In the genomic region with DNA sequence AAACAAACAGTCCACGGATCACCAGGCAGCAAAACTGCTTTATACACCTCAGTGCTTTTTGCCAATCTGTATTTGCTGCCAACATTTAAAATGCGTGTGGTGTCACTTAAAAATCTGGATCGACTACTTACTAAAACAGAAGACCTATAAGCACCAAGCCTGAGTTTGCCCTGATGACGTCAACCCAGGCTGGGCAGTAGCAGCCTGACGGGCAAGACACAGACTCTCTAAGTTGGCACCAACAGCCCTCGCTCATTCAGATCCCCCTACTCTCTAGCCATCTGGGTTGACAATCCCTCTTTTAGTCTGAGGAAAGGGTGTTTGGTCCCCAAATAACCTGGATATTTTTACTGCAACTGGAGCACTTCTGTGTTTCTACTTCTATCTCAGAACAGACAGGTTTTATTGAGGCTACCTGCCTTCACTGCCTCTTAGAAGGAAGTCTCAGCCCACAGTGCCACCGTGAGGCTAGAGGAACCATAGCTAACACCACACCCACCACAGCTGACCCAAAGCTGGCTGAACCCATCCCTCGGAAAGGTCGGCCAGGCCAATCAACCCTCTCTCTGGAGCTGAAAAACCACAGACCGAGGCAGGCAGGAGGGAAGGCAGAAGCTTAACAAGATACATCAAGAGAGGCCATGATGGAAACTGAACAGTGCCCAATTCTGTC, we compare ENCODE assay signal across 12 cellular contexts. TPM values are rescaled to one million over a fixed set of nuclear protein-coding genes. Genes with fewer than 3 reads are reported as not detected.
A peak's percentile ranks its signal among the peaks of the same experiment; 100 is the strongest.
DNase-seq lines count a peak whose midpoint lies in the region; ATAC-seq and TF ChIP-seq lines count a peak whose summit lies in the region.
"Had no signal": no experiment of that assay in that cellular context is flagged by ENCODE, and none has a peak within 500 bp of the region (broad histone marks: within the 10 kb centered on the region; RNA-seq: fewer than 3 reads in every experiment).

No MANE protein-coding gene starts in this region.

- H3K27me3 Mint-ChIP-seq in natural killer cell (ENCODE audit: low read depth in 2 of 2), result no peaks in the 10 kb centered on the region
- H3K27me3 Mint-ChIP-seq in natural killer cell treated with Interleukin-12 subunit alpha and Interleukin-12 subunit beta and Interleukin-15 and Interleukin-18, amount 100 ng/mL, for 72 hours, result no peaks in the 10 kb centered on the region
- H3K27me3 Mint-ChIP-seq in brain, result no peaks in the 10 kb centered on the region
- H3K27me3 Mint-ChIP-seq: CD4-positive, alpha-beta T cell had no signal

- no peak for DNase-seq in natural killer cell
- DNase-seq in natural killer cell treated with Interleukin-12 subunit alpha and Interleukin-12 subunit beta and Interleukin-15 and Interleukin-18, amount 100 ng/mL, for 72 hours (ENCODE audit: low spot score), result no peak
- peak; percentile 57 for DNase-seq in kidney tubule cell (ENCODE audit: low spot score)
- DNase-seq in NCI-H2029 treated with DMSO at 0.1 percent for 48 hours (lab: John Stamatoyannopoulos, UW), result no peak
- DNase-seq in NOMO-1 treated with dmso at 0.1 percent for 144 hours (lab: John Stamatoyannopoulos, UW; ENCODE audit: unreplicated experiment), result no peak
- DNase-seq in GOT3 (lab: John Stamatoyannopoulos, UW), result no peak
- DNase-seq in stimulated activated CD4-positive, alpha-beta T cell treated with anti-CD3 and anti-CD28 coated beads, Interleukin-12 subunit alpha, Interleukin-12 subunit beta, amount 100 ng/mL, for 4 hours, result no peak
- DNase-seq: CD4-positive, alpha-beta T cell; MG63; stimulated activated CD4-positive, alpha-beta T cell treated with anti-CD3 and anti-CD28 coated beads, Interleukin-2, amount 100 ng/mL, for 48 hours; uterus had no signal

- no peak overlapping the region for H3K4me3 Mint-ChIP-seq in natural killer cell
- H3K4me3 Mint-ChIP-seq in natural killer cell treated with Interleukin-12 subunit alpha and Interleukin-12 subunit beta and Interleukin-15 and Interleukin-18, amount 100 ng/mL, for 72 hours, result no peak overlapping the region
- peak overlapping the region in 1 of 5 experiments; percentile 73 for H3K4me3 Mint-ChIP-seq in brain
- H3K4me3 Mint-ChIP-seq: CD4-positive, alpha-beta T cell had no signal

- ATAC-seq in natural killer cell, result peak in 1 of 3 donors; percentile 52
- ATAC-seq in natural killer cell treated with Interleukin-12 subunit alpha and Interleukin-12 subunit beta and Interleukin-15 and Interleukin-18, amount 100 ng/mL, for 72 hours, result no peak

- H3K9me3 Mint-ChIP-seq in natural killer cell, result no peaks in the 10 kb centered on the region
- H3K9me3 Mint-ChIP-seq in natural killer cell treated with Interleukin-12 subunit alpha and Interleukin-12 subunit beta and Interleukin-15 and Interleukin-18, amount 100 ng/mL, for 72 hours, result no peaks in the 10 kb centered on the region
- H3K9me3 Mint-ChIP-seq in brain, result no peaks in the 10 kb centered on the region
- H3K9me3 Mint-ChIP-seq: CD4-positive, alpha-beta T cell had no signal

- no peak for TF ChIP-seq CTCF in natural killer cell (IDR thresholded peaks at IDR 0.05)
- TF ChIP-seq CTCF in brain (conservative IDR thresholded peaks at IDR 0.05), result peak in 1 of 2 experiments; percentile 13

- H3K36me3 Mint-ChIP-seq in natural killer cell, result peaks cover 17% of the 10 kb centered on the region
- peaks cover 31% of the 10 kb centered on the region for H3K36me3 Mint-ChIP-seq in natural killer cell treated with Interleukin-12 subunit alpha and Interleukin-12 subunit beta and Interleukin-15 and Interleukin-18, amount 100 ng/mL, for 72 hours
- H3K36me3 Mint-ChIP-seq in brain, result peaks cover 72% of the 10 kb centered on the region

- H3K4me1 Mint-ChIP-seq in natural killer cell (peaks cover 42 to 44% of the 10 kb centered on the region in 2 donors), brain (peaks cover 45% of the 10 kb centered on the region)
- peaks cover 34 to 35% of the 10 kb centered on the region in 2 donors for H3K4me1 Mint-ChIP-seq in natural killer cell treated with Interleukin-12 subunit alpha and Interleukin-12 subunit beta and Interleukin-15 and Interleukin-18, amount 100 ng/mL, for 72 hours (ENCODE audit: low read depth in 2 of 2)

- intact Hi-C loops in natural killer cell (cut with micrococcal nuclease), result no loop called here

- H3K27ac Mint-ChIP-seq in natural killer cell (peak overlapping the region; percentile 41 to 74), brain (peak overlapping the region in 4 of 5 experiments; percentile 41 to 54 (median 47))
- H3K27ac Mint-ChIP-seq in natural killer cell treated with Interleukin-12 subunit alpha and Interleukin-12 subunit beta and Interleukin-15 and Interleukin-18, amount 100 ng/mL, for 72 hours, result peak overlapping the region in 1 of 2 donors; percentile 46
- H3K27ac Mint-ChIP-seq: CD4-positive, alpha-beta T cell had no signal

RNA-seq across cellular contexts. Expression of gene SUGP2, which starts 6.9 kb away (rescaled TPM):
- 100 to 1,000 TPM; 220 to 237 (median 236) TPM for total RNA-seq in natural killer cell
- total RNA-seq in natural killer cell treated with Interleukin-12 subunit alpha and Interleukin-12 subunit beta and Interleukin-15 and Interleukin-18, amount 100 ng/mL, for 72 hours, result 100 to 1,000 TPM; 102 to 196 TPM
- 59.2 TPM for polyA plus RNA-seq in brain (ENCODE audit: insufficient read depth, low read depth, low replicate concordance)

RNA-seq across cellular contexts. Expression of gene ARMC6, which starts 7.0 kb away (rescaled TPM):
- 10 to 100 TPM; 19.3 to 21.2 (median 21.0) TPM for total RNA-seq in natural killer cell
- total RNA-seq in natural killer cell treated with Interleukin-12 subunit alpha and Interleukin-12 subunit beta and Interleukin-15 and Interleukin-18, amount 100 ng/mL, for 72 hours, result 10 to 100 TPM; 22.3 to 43.9 TPM
- 39.3 TPM for polyA plus RNA-seq in brain (ENCODE audit: insufficient read depth, low read depth, low replicate concordance)

RNA-seq across cellular contexts. Expression of gene SLC25A42, which starts 37.4 kb away (rescaled TPM):
- total RNA-seq in natural killer cell, result 10 to 100 TPM; 34.6 to 50.3 (median 41.8) TPM
- total RNA-seq in natural killer cell treated with Interleukin-12 subunit alpha and Interleukin-12 subunit beta and Interleukin-15 and Interleukin-18, amount 100 ng/mL, for 72 hours, result 10 to 100 TPM; 18.3 to 22.8 TPM
- 9.5 TPM for polyA plus RNA-seq in brain (ENCODE audit: insufficient read depth, low read depth, low replicate concordance)
